ENCODE assay signal across 10 cellular contexts in the genomic region with DNA sequence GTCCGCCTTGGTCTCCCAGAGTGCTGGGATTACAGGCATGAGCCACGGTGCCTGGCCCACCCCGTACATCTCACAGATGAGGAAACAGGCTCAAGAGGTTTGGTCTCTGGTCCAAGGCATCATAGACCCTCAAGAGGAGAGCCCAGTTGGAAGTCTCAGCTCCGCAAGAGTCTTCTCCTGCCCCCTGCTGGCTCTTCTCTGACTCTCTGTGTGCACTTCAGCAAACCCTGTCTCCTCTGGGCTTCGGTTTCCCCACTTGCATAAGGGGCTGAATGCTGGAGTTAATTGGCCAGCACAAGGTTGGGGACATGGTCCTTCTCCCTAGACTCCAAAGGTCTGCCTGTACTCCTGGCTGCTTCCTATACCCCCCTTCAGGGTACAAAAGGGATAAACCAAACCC. TPM values are rescaled to one million over a fixed set of nuclear protein-coding genes. Genes with fewer than 3 reads are reported as not detected.
DNase-seq lines count a peak whose midpoint lies in the region; ATAC-seq, FAIRE-seq and TF ChIP-seq lines count a peak whose summit lies in the region.
"Had no signal": no experiment of that assay in that cellular context is flagged by ENCODE, and none has a peak within 500 bp of the region (broad histone marks: within the 10 kb centered on the region; RNA-seq: fewer than 3 reads in every experiment).

No MANE protein-coding gene starts in this region.

- peak overlapping the region; percentile 98 for H3K27ac ChIP-seq in RWPE2 (ENCODE audit: poor library complexity, severe bottlenecking)
- peak overlapping the region; percentile 51 for H3K27ac ChIP-seq in foreskin keratinocyte
- H3K27ac ChIP-seq in esophagus muscularis mucosa (replicated peaks in 1 of 4) = no peak overlapping the region
- H3K27ac ChIP-seq: SJSA1 had no signal

- H3K4me1 ChIP-seq in RWPE2 (ENCODE audit: insufficient read depth, poor library complexity, severe bottlenecking) (peaks cover 18% of the 10 kb centered on the region), foreskin keratinocyte (peaks cover 9% of the 10 kb centered on the region), esophagus muscularis mucosa (peaks cover 17 to 43% (median 36%) of the 10 kb centered on the region in 4 donors)
- H3K4me1 ChIP-seq: SJSA1 had no signal

- TF ChIP-seq CTCF in GM13977 (IDR thresholded peaks at IDR 0.05; ENCODE audit: extremely low read depth, insufficient read depth, missing control alignments) = peak; percentile 32
- TF ChIP-seq CTCF in RWPE2 (IDR thresholded peaks at IDR 0.05; ENCODE audit: poor library complexity, severe bottlenecking) = no peak
- TF ChIP-seq CTCF in foreskin keratinocyte (conservative IDR thresholded peaks at IDR 0.05) = peak; percentile 62
- peak in 1 of 3 experiments; percentile 16 for TF ChIP-seq CTCF in esophagus muscularis mucosa (IDR thresholded peaks at IDR 0.05)

- no peaks in the 10 kb centered on the region for H3K27me3 ChIP-seq in RWPE2 (ENCODE audit: insufficient read depth, poor library complexity, severe bottlenecking)
- no peaks in the 10 kb centered on the region for H3K27me3 ChIP-seq in foreskin keratinocyte
- H3K27me3 ChIP-seq in esophagus muscularis mucosa = no peaks in the 10 kb centered on the region
- H3K27me3 ChIP-seq: SJSA1 had no signal

- in situ Hi-C loops in GM13977 (cut with MboI; ENCODE audit: low pct_unique_long_range_greater_than_20kb, low sequenced_read_pairs, unreplicated experiment) = no loop called here

- H3K36me3 ChIP-seq in RWPE2 (ENCODE audit: low read depth) = peaks cover 72% of the 10 kb centered on the region
- H3K36me3 ChIP-seq in esophagus muscularis mucosa = peaks cover 0 to 32% (median 13%) of the 10 kb centered on the region in 4 donors
- H3K36me3 ChIP-seq: SJSA1 had no signal

- H3K4me3 ChIP-seq in RWPE2 (ENCODE audit: severe bottlenecking) = peak overlapping the region; percentile 5
- no peak overlapping the region for H3K4me3 ChIP-seq in esophagus muscularis mucosa
- H3K4me3 ChIP-seq: SJSA1 had no signal

- TF ChIP-seq EP300 in esophagus muscularis mucosa (IDR thresholded peaks at IDR 0.05) = no peak

- WGBS in esophagus muscularis mucosa = 67% methylated on average over 4 of the region's 5 CpGs

- ATAC-seq in RWPE2 (ENCODE audit: low read depth) = no peak
- ATAC-seq in foreskin keratinocyte = no peak
- ATAC-seq in GM19023 (IDR thresholded peaks at IDR 0.05; ENCODE audit: unreplicated experiment) = no peak
- no peak for ATAC-seq in GM19455 (IDR thresholded peaks at IDR 0.05; ENCODE audit: unreplicated experiment)

- H3K9me3 ChIP-seq in RWPE2 (ENCODE audit: severe bottlenecking) (no peaks in the 10 kb centered on the region), esophagus muscularis mucosa (no peaks in the 10 kb centered on the region)
- H3K9me3 ChIP-seq: SJSA1 had no signal

- intact Hi-C loops in esophagus muscularis mucosa (cut with DNase I) = loop anchor here (5.0 kb wide), 1 partner anchor 58 kb away; no protein-coding TSS in a partner anchor

- DNase-seq in AML-193 (lab: John Stamatoyannopoulos, UW) = peak; percentile 53 to 60
- no peak for DNase-seq in GM13977 (ENCODE audit: low spot score)
- DNase-seq in RWPE2 (ENCODE audit: low spot score) = no peak
- DNase-seq in foreskin keratinocyte = no peak
- no peak for DNase-seq in HTR-8/SVneo (ENCODE audit: insufficient read length, low spot score)
- no peak for DNase-seq in esophagus muscularis mucosa (ENCODE audit: extremely low spot score)

- TF ChIP-seq POLR2A in esophagus muscularis mucosa (IDR thresholded peaks at IDR 0.05; ENCODE audit: low read depth) = no peak

- FAIRE-seq in HTR-8/SVneo (lab: Jason Lieb, UNC) = no peak
- FAIRE-seq: islet of Langerhans had no signal

RNA-seq across cellular contexts. Expression of a gene that starts 3.9 kb away (rescaled TPM):
- total RNA-seq in foreskin keratinocyte (95.1 and 98.9 TPM in 2 replicates), esophagus muscularis mucosa (1 to 10 TPM; 1.7 to 6.6 (median 3.6) TPM)
- 104 and 120 TPM in 2 replicates for polyA plus RNA-seq in foreskin keratinocyte
- total RNA-seq: SJSA1 had no signal

RNA-seq across cellular contexts. Expression of a gene that starts 29.8 kb away (rescaled TPM):
- total RNA-seq in foreskin keratinocyte (21.3 and 24.2 TPM in 2 replicates), esophagus muscularis mucosa (10 to 100 TPM in 3 of 4 donors, 1 to 10 TPM in 1; 9.9 to 19.1 (median 15.7) TPM)
- polyA plus RNA-seq in foreskin keratinocyte = 21.9 and 23.1 TPM in 2 replicates

RNA-seq across cellular contexts. Expression of a gene that starts 30.1 kb away (rescaled TPM):
- total RNA-seq in foreskin keratinocyte (not detected in 2 replicates), esophagus muscularis mucosa (under 1 TPM in 1 of 4 donors, not detected in 3; 0.13 TPM)
- not detected in 2 replicates for polyA plus RNA-seq in foreskin keratinocyte
- total RNA-seq: SJSA1 had no signal

RNA-seq across cellular contexts. Expression of a gene that starts 40.1 kb away (rescaled TPM):
- total RNA-seq in foreskin keratinocyte (47.3 and 52.8 TPM in 2 replicates), esophagus muscularis mucosa (100 to 1,000 TPM in 1 of 4 donors, 10 to 100 TPM in 3; 57.9 to 100 (median 66.9) TPM)
- polyA plus RNA-seq in foreskin keratinocyte = 32.4 and 38.1 TPM in 2 replicates

RNA-seq across cellular contexts. Expression of a gene that starts 43.5 kb away (rescaled TPM):
- total RNA-seq in foreskin keratinocyte (13.9 and 14.8 TPM in 2 replicates), esophagus muscularis mucosa (1 to 10 TPM in 2 of 4 donors, under 1 TPM in 1, not detected in 1; 0.84 to 1.4 (median 1.3) TPM)
- 14.5 and 16.0 TPM in 2 replicates for polyA plus RNA-seq in foreskin keratinocyte

Comparison
In these comparisons a context has a peak if more than half of its experiments do, and no peak if none do; other contexts are left out.
1. DNase-seq: peak in AML-193 (2 of 2); none in GM13977 (single experiment), RWPE2 (single experiment), foreskin keratinocyte (0 of 2), HTR-8/SVneo (single experiment) and esophagus muscularis mucosa (single experiment).
2. H3K27ac ChIP-seq: peak in RWPE2 (single experiment) and foreskin keratinocyte (single experiment); none in esophagus muscularis mucosa (0 of 4).
3. RNA of a gene that starts 3.9 kb away (total RNA-seq): 95.1 to 98.9 TPM in foreskin keratinocyte; 1.7 to 6.6 TPM in esophagus muscularis mucosa; every median in the first group is over 10 times any median in the second.